In genomic region chr21:31880816-31881215, GRCh38 we compare ENCODE assay signal across 17 cellular contexts. TPM values are rescaled to one million over a fixed set of nuclear protein-coding genes. Genes with fewer than 3 reads are reported as not detected.
A peak's percentile ranks its signal among the peaks of the same experiment; 100 is the strongest.
DNase-seq lines count a peak whose midpoint lies in the region; ATAC-seq, FAIRE-seq and TF ChIP-seq lines count a peak whose summit lies in the region.
"Had no signal": no experiment of that assay in that cellular context is flagged by ENCODE, and none has a peak within 500 bp of the region (broad histone marks: within the 10 kb centered on the region; RNA-seq: fewer than 3 reads in every experiment).

No MANE protein-coding gene starts in this region.

- H3K4me3 Mint-ChIP-seq in astrocyte (ENCODE audit: unreplicated experiment): no peak overlapping the region
- H3K4me3 Mint-ChIP-seq: B cell; CD4-positive, alpha-beta T cell; H9 had no signal

- H3K4me2 ChIP-seq in Karpas-422 (ENCODE audit: low read depth, low read length, poor library complexity, severe bottlenecking) (no peak overlapping the region), astrocyte (ENCODE audit: low read length) (no peak overlapping the region)

- DNase-seq in Karpas-422: peak; percentile 6
- no peak for DNase-seq in astrocyte (ENCODE audit: low read depth)
- peak; percentile 24 for DNase-seq in mesenteric fat pad (ENCODE audit: low spot score)
- DNase-seq in spleen: peak; percentile 28
- no peak for DNase-seq in GM19239 (ENCODE audit: insufficient read length, low spot score)
- DNase-seq in KG1 (lab: John Stamatoyannopoulos, UW): no peak
- DNase-seq: C1 segment of cervical spinal cord; Calu3; CD4-positive, alpha-beta T cell; DMS 273 treated with DMSO at 0.1 percent for 48 hours; GM23248; H9 had no signal

- no peaks in the 10 kb centered on the region for H3K4me1 ChIP-seq in Karpas-422 (ENCODE audit: low read length)
- H3K4me1 ChIP-seq in astrocyte (ENCODE audit: insufficient read depth, low read length): no peaks in the 10 kb centered on the region
- no peaks in the 10 kb centered on the region for H3K4me1 ChIP-seq in spleen

- H3K79me2 ChIP-seq in Karpas-422 (ENCODE audit: low read length) (no peaks in the 10 kb centered on the region), astrocyte (ENCODE audit: insufficient read depth, low read length) (no peaks in the 10 kb centered on the region)

- H3K9ac ChIP-seq in Karpas-422 (ENCODE audit: low read length): no peak overlapping the region
- H3K9ac ChIP-seq in astrocyte (ENCODE audit: low read length): no peak overlapping the region
- H3K9ac ChIP-seq: GM23248 had no signal

- no peak overlapping the region for H3K4me3 ChIP-seq in Karpas-422 (ENCODE audit: low read length)
- H3K4me3 ChIP-seq in astrocyte (ENCODE audit: insufficient read depth, low read depth, low read length): no peak overlapping the region
- H3K4me3 ChIP-seq in spleen: no peak overlapping the region
- H3K4me3 ChIP-seq: GM23248 had no signal

- H4K20me1 ChIP-seq in Karpas-422 (ENCODE audit: insufficient read depth, low read depth, low read length) (no peaks in the 10 kb centered on the region), astrocyte (ENCODE audit: insufficient read depth, low read length) (no peaks in the 10 kb centered on the region)

- intact Hi-C loops in spleen (cut with DNase I; ENCODE audit: low total_unique reads): no loop called here

- no peaks in the 10 kb centered on the region for H3K36me3 Mint-ChIP-seq in astrocyte (ENCODE audit: low read depth, unreplicated experiment)

- H3K27me3 ChIP-seq in Karpas-422 (ENCODE audit: low read length): no peaks in the 10 kb centered on the region
- H3K27me3 ChIP-seq in astrocyte (ENCODE audit: insufficient read depth, low read length): peaks cover 11% of the 10 kb centered on the region
- peaks cover 0 to 44% (median 3%) of the 10 kb centered on the region in 7 donors for H3K27me3 ChIP-seq in spleen (replicated peaks in 1 of 7)

- TF ChIP-seq POLR2A in spleen (IDR thresholded peaks at IDR 0.05): no peak

- H3K27ac Mint-ChIP-seq in astrocyte (ENCODE audit: unreplicated experiment): peak overlapping the region; percentile 77
- H3K27ac Mint-ChIP-seq: B cell; CD4-positive, alpha-beta T cell; H9 had no signal

- no peaks in the 10 kb centered on the region for H3K9me3 ChIP-seq in Karpas-422 (ENCODE audit: low read length)
- H3K9me3 ChIP-seq in astrocyte (ENCODE audit: insufficient read depth, low read depth, low read length): no peaks in the 10 kb centered on the region
- peaks cover 0 to 6% (median 0%) of the 10 kb centered on the region in 8 donors for H3K9me3 ChIP-seq in spleen

- H3K9me3 Mint-ChIP-seq in astrocyte (ENCODE audit: unreplicated experiment): peaks cover 2% of the 10 kb centered on the region
- H3K9me3 Mint-ChIP-seq: CD4-positive, alpha-beta T cell had no signal

- no peak for FAIRE-seq in astrocyte (lab: Jason Lieb, UNC)
- no peak for FAIRE-seq in GM19239 (lab: Jason Lieb, UNC)
- FAIRE-seq: A204.1, GM18507 had no signal

- no peaks in the 10 kb centered on the region for H3K9me2 ChIP-seq in Karpas-422 (replicated peaks; ENCODE audit: insufficient read depth, low read length)

- H2AFZ ChIP-seq in Karpas-422 (ENCODE audit: low read length) (no peak overlapping the region), astrocyte (ENCODE audit: low read depth, low read length) (no peak overlapping the region)
- H2AFZ ChIP-seq: GM23248 had no signal

- WGBS in spleen, 5 donors: 79 to 88% (median 84%) methylated on average over 8 of the region's 8 CpGs

- TF ChIP-seq CTCF in astrocyte (IDR thresholded peaks at IDR 0.05; ENCODE audit: insufficient read depth, low read depth, low read length) (no peak), spleen (IDR thresholded peaks at IDR 0.05 in 8 of 11, conservative IDR thresholded peaks at IDR 0.05 in 3 of 11) (no peak)

- peaks cover 3% of the 10 kb centered on the region for H3K4me1 Mint-ChIP-seq in astrocyte (ENCODE audit: low read depth, unreplicated experiment)
- H3K4me1 Mint-ChIP-seq: B cell had no signal

- no peak for ATAC-seq in HG03095 (IDR thresholded peaks at IDR 0.05; ENCODE audit: unreplicated experiment)

- H3K36me3 ChIP-seq in Karpas-422 (ENCODE audit: insufficient read depth, low read length) (no peaks in the 10 kb centered on the region), astrocyte (ENCODE audit: insufficient read depth, low read length) (no peaks in the 10 kb centered on the region), spleen (no peaks in the 10 kb centered on the region)

- H3K27ac ChIP-seq in Karpas-422 (ENCODE audit: low read length) (no peak overlapping the region), astrocyte (ENCODE audit: low read depth, low read length) (no peak overlapping the region), spleen (no peak overlapping the region)
- H3K27ac ChIP-seq: GM23248 had no signal

- peaks cover 26% of the 10 kb centered on the region for H3K27me3 Mint-ChIP-seq in astrocyte (ENCODE audit: low read depth, unreplicated experiment)

RNA-seq across cellular contexts. Expression of gene HUNK, which starts 8.0 kb away (rescaled TPM):
- total RNA-seq in Karpas-422 (2014; rRNA removed; shearing (Covaris generic); ENCODE audit: low replicate concordance): not detected in 2 replicates
- 0.34 and 0.77 TPM in 2 replicates for total RNA-seq in astrocyte
- 0.55 TPM for total RNA-seq in mesenteric fat pad
- total RNA-seq in spleen: under 1 TPM in 5 of 7 donors, not detected in 2; 0.09 to 0.41 (median 0.14) TPM
- under 1 TPM in 2 of 3 donors, not detected in 1; 0.06 to 0.16 TPM for polyA plus RNA-seq in spleen
- total RNA-seq: CD4-positive, alpha-beta T cell; HT1080 had no signal

Comparison
In these comparisons a context has a peak if more than half of its experiments do, and no peak if none do; other contexts are left out.
1. DNase-seq: peak in Karpas-422 (single experiment), mesenteric fat pad (single experiment) and spleen (single experiment); none in astrocyte (single experiment), GM19239 (single experiment) and KG1 (single experiment).